15 cellular contexts compared by ENCODE assay signal in genomic region chr5:90813392-90813791, GRCh38.
DNase-seq lines count a peak whose midpoint lies in the region; ATAC-seq and TF ChIP-seq lines count a peak whose summit lies in the region.
"Had no signal": no experiment of that assay in that cellular context is flagged by ENCODE, and none has a peak within 500 bp of the region (broad histone marks: within the 10 kb centered on the region; RNA-seq: fewer than 3 reads in every experiment).

No MANE protein-coding gene starts in this region.

- POLR2A ChIA-PET in HEK293T (lab: Yijun Ruan, JAX) = no interaction called here

- no peak for ATAC-seq in GM18511 (IDR thresholded peaks at IDR 0.05; ENCODE audit: unreplicated experiment)
- no peak for ATAC-seq in GM21447 (IDR thresholded peaks at IDR 0.05; ENCODE audit: unreplicated experiment)
- ATAC-seq: GM23338 had no signal

- DNase-seq in COLO668 (lab: John Stamatoyannopoulos, UW; ENCODE audit: unreplicated experiment) = peak; percentile 8
- DNase-seq in DMS53 (lab: John Stamatoyannopoulos, UW) = peak; percentile 92
- DNase-seq in NCI-H510A (lab: John Stamatoyannopoulos, UW) = peak; percentile 29
- peak; percentile 4 for DNase-seq in NCI-H774 (lab: John Stamatoyannopoulos, UW)
- DNase-seq in NOMO-1 treated with dmso at 0.1 percent for 144 hours (lab: John Stamatoyannopoulos, UW; ENCODE audit: unreplicated experiment) = no peak
- no peak for DNase-seq in HEK293T (ENCODE audit: extremely low spot score)
- DNase-seq: C1 segment of cervical spinal cord; Caco-2; CD4-positive, alpha-beta memory T cell; DMS153; DMS79 treated with DMSO at 0.1 percent for 48 hours; GF-D8 had no signal

- CTCF ChIA-PET in HEK293T (lab: Yijun Ruan, JAX) = no interaction called here

TF ChIP-seq in HEK293T, 16 proteins besides CTCF, POLR2A, EP300 and RAD21:
- TF ChIP-seq NFRKB (IDR thresholded peaks at IDR 0.05) (no peak), FOXM1 (IDR thresholded peaks at IDR 0.05; ENCODE audit: borderline replicate concordance) (no peak), SP1 (IDR thresholded peaks at IDR 0.05) (no peak), LEF1 (IDR thresholded peaks at IDR 0.05; ENCODE audit: borderline replicate concordance) (no peak), ZNF384 (IDR thresholded peaks at IDR 0.05) (no peak), HDGF (IDR thresholded peaks at IDR 0.05; ENCODE audit: borderline replicate concordance) (no peak), TARDBP (IDR thresholded peaks at IDR 0.05) (no peak), L3MBTL2 (conservative IDR thresholded peaks at IDR 0.05) (no peak), FOXA1 (IDR thresholded peaks at IDR 0.05) (no peak), BHLHE40 (IDR thresholded peaks at IDR 0.05; ENCODE audit: borderline replicate concordance) (no peak)

Comparison
In these comparisons a context has a peak if more than half of its experiments do, and no peak if none do; other contexts are left out.
1. DNase-seq: peak in COLO668 (single experiment), DMS53 (single experiment), NCI-H510A (single experiment) and NCI-H774 (single experiment); none in NOMO-1 treated with dmso at 0.1 percent for 144 hours (single experiment) and HEK293T (single experiment).